In the genomic region with DNA sequence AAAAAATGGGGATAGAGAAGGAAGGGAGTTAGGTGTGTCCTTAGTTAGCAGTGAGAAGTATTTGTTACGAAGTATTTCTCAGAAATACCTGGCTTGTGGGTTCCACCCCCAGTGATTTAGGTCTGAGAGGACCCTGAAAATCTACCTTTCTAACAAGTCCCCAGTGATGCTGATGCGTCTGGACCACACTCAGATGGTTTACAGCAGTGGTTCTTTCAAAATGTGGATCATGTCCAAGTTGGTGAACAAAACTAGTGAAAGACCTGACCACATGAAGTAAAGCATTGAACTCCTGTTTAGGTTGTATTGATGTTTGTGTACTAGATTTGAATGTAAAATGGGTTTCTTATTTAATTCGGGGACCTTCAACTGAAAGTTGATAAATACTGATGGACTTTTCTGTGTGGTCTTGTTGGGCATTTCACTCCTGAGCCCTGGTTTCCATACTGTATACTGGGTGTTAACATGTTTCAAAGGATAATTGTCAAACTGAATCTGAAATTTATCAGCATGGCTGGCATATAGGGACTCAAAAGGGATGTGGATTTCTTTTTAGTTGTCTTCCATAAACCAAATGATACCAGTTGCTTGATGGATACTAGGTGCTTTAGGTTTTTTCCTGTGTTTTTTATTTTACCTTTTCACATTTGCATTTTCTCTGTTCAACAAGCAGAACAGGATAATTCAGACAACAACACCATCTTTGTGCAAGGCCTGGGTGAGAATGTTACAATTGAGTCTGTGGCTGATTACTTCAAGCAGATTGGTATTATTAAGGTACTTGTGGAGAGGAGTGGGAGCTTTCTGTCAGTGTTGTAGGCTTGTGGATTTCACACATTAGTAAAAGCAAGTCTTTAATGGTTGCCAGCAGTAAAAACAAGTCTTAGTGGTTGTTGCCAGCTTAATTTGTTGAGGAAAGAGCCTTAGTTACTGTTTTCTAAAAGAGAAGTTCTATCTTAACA, we compare ENCODE assay signal across 1 cellular context.
TF ChIP-seq lines count a peak whose summit lies in the region.

No MANE protein-coding gene starts in this region.

TF ChIP-seq in WTC11, 78 proteins besides CTCF, POLR2A, EP300 and RAD21:
- TF ChIP-seq, protein P1, sequence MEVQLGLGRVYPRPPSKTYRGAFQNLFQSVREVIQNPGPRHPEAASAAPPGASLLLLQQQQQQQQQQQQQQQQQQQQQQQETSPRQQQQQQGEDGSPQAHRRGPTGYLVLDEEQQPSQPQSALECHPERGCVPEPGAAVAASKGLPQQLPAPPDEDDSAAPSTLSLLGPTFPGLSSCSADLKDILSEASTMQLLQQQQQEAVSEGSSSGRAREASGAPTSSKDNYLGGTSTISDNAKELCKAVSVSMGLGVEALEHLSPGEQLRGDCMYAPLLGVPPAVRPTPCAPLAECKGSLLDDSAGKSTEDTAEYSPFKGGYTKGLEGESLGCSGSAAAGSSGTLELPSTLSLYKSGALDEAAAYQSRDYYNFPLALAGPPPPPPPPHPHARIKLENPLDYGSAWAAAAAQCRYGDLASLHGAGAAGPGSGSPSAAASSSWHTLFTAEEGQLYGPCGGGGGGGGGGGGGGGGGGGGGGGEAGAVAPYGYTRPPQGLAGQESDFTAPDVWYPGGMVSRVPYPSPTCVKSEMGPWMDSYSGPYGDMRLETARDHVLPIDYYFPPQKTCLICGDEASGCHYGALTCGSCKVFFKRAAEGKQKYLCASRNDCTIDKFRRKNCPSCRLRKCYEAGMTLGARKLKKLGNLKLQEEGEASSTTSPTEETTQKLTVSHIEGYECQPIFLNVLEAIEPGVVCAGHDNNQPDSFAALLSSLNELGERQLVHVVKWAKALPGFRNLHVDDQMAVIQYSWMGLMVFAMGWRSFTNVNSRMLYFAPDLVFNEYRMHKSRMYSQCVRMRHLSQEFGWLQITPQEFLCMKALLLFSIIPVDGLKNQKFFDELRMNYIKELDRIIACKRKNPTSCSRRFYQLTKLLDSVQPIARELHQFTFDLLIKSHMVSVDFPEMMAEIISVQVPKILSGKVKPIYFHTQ (CRISPR knock-in tag; IDR thresholded peaks at IDR 0.05) = peak; percentile 56; the same call in 1 of the 2 replicates
- no peak for TF ChIP-seq OVOL2 (CRISPR knock-in tag; IDR thresholded peaks at IDR 0.05; ENCODE audit: borderline replicate concordance)
